ENCODE assay signal across 18 cellular contexts in the genomic region with DNA sequence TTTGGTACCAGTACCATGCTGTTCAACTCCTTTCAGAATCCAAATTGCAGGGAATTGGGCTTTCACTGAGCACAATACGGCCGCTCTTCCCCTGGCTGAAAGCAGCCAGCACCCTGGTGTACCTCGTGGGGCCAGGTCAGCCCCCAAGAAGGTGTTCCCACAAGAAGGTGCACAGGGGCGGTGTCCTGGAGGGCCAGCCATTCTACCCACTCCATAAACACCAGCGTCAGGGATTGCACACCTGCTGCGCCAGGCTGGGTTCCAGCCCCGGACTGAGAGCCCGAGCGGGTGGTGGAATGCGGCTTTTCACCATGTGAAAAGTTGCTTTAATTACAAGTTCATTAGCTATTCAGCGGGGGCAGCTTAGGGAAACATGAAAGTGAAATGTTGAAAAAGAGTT. TPM values are rescaled to one million over a fixed set of nuclear protein-coding genes. Genes with fewer than 3 reads are reported as not detected.
DNase-seq lines count a peak whose midpoint lies in the region; ATAC-seq, FAIRE-seq and TF ChIP-seq lines count a peak whose summit lies in the region.
"Had no signal": no experiment of that assay in that cellular context is flagged by ENCODE, and none has a peak within 500 bp of the region (broad histone marks: within the 10 kb centered on the region; RNA-seq: fewer than 3 reads in every experiment).

No MANE protein-coding gene starts in this region.

- H3K4me1 Mint-ChIP-seq in stimulated activated naive B cell treated with anti-CD40 and anti-IgM and Interleukin-4, amounts not matched to agents 10 μg/mL and 1 μg/mL and 100 μg/mL, for 72 hours = peaks cover 0 to 2% of the 10 kb centered on the region in 2 donors

- CTCF ChIA-PET in PC-9 (lab: Charles Lee) = no interaction called here

- no peak overlapping the region for H3K27ac ChIP-seq in PC-9
- H3K27ac ChIP-seq: 22Rv1, A549, BLaER1, GM23248 had no signal

- BruUV-seq in PC-9 (replicated peaks; lab: Mats Ljungman, UMichigan) = TSS peak; percentile 31

- peaks cover 5% of the 10 kb centered on the region in 2 donors for H3K9me3 Mint-ChIP-seq in stimulated activated naive B cell treated with anti-CD40 and anti-IgM and Interleukin-4, amounts not matched to agents 10 μg/mL and 1 μg/mL and 100 μg/mL, for 72 hours

- H3K9me3 ChIP-seq in PC-9 (ENCODE audit: insufficient read depth, low read depth) = peaks cover 12% of the 10 kb centered on the region; the same call in 1 of the 2 replicates
- H3K9me3 ChIP-seq: A549, HAP-1 had no signal

- no peaks in the 10 kb centered on the region for H4K20me1 ChIP-seq in PC-9 (ENCODE audit: insufficient read depth)
- H4K20me1 ChIP-seq: BLaER1 had no signal

- no peaks in the 10 kb centered on the region for H3F3A ChIP-seq in PC-9 (ENCODE audit: insufficient read depth, low read depth)

- POLR2A ChIA-PET in PC-9 (lab: Charles Lee; ENCODE audit: unreplicated experiment) = no interaction called here

- no peak for TF ChIP-seq POLR2A in GM12892 (IDR thresholded peaks at IDR 0.05; ENCODE audit: low read depth, low read length)

- H3K27ac Mint-ChIP-seq in stimulated activated naive B cell treated with anti-CD40 and anti-IgM and Interleukin-4, amounts not matched to agents 10 μg/mL and 1 μg/mL and 100 μg/mL, for 72 hours = peak overlapping the region; percentile 75
- H3K27ac Mint-ChIP-seq: IgD-negative memory B cell had no signal

- ATAC-seq in stimulated activated naive B cell treated with anti-CD40 and anti-IgM and Interleukin-4, amounts not matched to agents 10 μg/mL and 1 μg/mL and 100 μg/mL, for 72 hours (replicated peaks) = no peak
- ATAC-seq in GM21737 (IDR thresholded peaks at IDR 0.05; ENCODE audit: unreplicated experiment) = no peak

- H3K9me2 ChIP-seq in PC-9 (ENCODE audit: insufficient read depth) = no peaks in the 10 kb centered on the region

- DNase-seq in DMS 273 (lab: John Stamatoyannopoulos, UW; ENCODE audit: unreplicated experiment) (peak; percentile 22), DMS 273 treated with DMSO at 0.1 percent for 48 hours (lab: John Stamatoyannopoulos, UW) (no peak), GM12892 (ENCODE audit: insufficient read length) (no peak), PC-9 (no peak), UCSD-AML1 (lab: John Stamatoyannopoulos, UW; ENCODE audit: unreplicated experiment) (no peak)
- no peak for DNase-seq in stimulated activated naive B cell treated with anti-CD40 and anti-IgM and Interleukin-4, amounts not matched to agents 10 μg/mL and 1 μg/mL and 100 μg/mL, for 72 hours
- DNase-seq: CD4-positive, alpha-beta memory T cell; GDM1; GM23248; KBM-7 had no signal

- H3K79me2 ChIP-seq in PC-9 (ENCODE audit: low read depth) = no peaks in the 10 kb centered on the region

- H3K27me3 ChIP-seq in PC-9 (ENCODE audit: insufficient read depth, low read depth) = peaks cover 5% of the 10 kb centered on the region; the same call in 1 of the 2 replicates
- H3K27me3 ChIP-seq: BLaER1 had no signal

- H3K27me3 Mint-ChIP-seq in stimulated activated naive B cell treated with anti-CD40 and anti-IgM and Interleukin-4, amounts not matched to agents 10 μg/mL and 1 μg/mL and 100 μg/mL, for 72 hours = no peaks in the 10 kb centered on the region
- H3K27me3 Mint-ChIP-seq: CD4-positive, alpha-beta memory T cell; IgD-negative memory B cell had no signal

- H3K4me3 Mint-ChIP-seq in stimulated activated naive B cell treated with anti-CD40 and anti-IgM and Interleukin-4, amounts not matched to agents 10 μg/mL and 1 μg/mL and 100 μg/mL, for 72 hours = no peak overlapping the region
- H3K4me3 Mint-ChIP-seq: CD14-positive monocyte had no signal

- intact Hi-C loops in PC-9 (cut with micrococcal nuclease; ENCODE audit: unreplicated experiment) = no loop called here

- H3K36me3 ChIP-seq in PC-9 (ENCODE audit: low read depth) = no peaks in the 10 kb centered on the region
- H3K36me3 ChIP-seq: BLaER1, HAP-1 had no signal

- peaks cover 12 to 17% of the 10 kb centered on the region in 2 donors for H3K36me3 Mint-ChIP-seq in stimulated activated naive B cell treated with anti-CD40 and anti-IgM and Interleukin-4, amounts not matched to agents 10 μg/mL and 1 μg/mL and 100 μg/mL, for 72 hours

- TF ChIP-seq CTCF in PC-9 (conservative IDR thresholded peaks at IDR 0.05) = no peak

- no peak overlapping the region for H3K4me2 ChIP-seq in PC-9
- H3K4me2 ChIP-seq: A549, BLaER1 had no signal

- no peak overlapping the region for H2AFZ ChIP-seq in PC-9
- H2AFZ ChIP-seq: GM23248 had no signal

- no peak overlapping the region for H3K4me3 ChIP-seq in PC-9
- H3K4me3 ChIP-seq: A549, BLaER1, GM23248, HAP-1 had no signal

- H3K4me1 ChIP-seq in PC-9 (replicated peaks; ENCODE audit: insufficient read depth) = no peaks in the 10 kb centered on the region
- H3K4me1 ChIP-seq: A549, HAP-1 had no signal

- FAIRE-seq in GM12892 (lab: Jason Lieb, UNC) = peak; percentile 24
- FAIRE-seq: A549, HepG2 had no signal

RNA-seq across cellular contexts. Expression of a gene that starts 17.5 kb away (rescaled TPM):
- polyA plus RNA-seq in GM12892 (2012; ENCODE audit: missing spikeins) = not detected
- 3.3 and 5.4 TPM in 2 replicates for total RNA-seq in PC-9 (2021)
- polyA plus RNA-seq: CD4-positive, alpha-beta memory T cell had no signal
